2 cellular contexts compared by ENCODE assay signal in the genomic region with DNA sequence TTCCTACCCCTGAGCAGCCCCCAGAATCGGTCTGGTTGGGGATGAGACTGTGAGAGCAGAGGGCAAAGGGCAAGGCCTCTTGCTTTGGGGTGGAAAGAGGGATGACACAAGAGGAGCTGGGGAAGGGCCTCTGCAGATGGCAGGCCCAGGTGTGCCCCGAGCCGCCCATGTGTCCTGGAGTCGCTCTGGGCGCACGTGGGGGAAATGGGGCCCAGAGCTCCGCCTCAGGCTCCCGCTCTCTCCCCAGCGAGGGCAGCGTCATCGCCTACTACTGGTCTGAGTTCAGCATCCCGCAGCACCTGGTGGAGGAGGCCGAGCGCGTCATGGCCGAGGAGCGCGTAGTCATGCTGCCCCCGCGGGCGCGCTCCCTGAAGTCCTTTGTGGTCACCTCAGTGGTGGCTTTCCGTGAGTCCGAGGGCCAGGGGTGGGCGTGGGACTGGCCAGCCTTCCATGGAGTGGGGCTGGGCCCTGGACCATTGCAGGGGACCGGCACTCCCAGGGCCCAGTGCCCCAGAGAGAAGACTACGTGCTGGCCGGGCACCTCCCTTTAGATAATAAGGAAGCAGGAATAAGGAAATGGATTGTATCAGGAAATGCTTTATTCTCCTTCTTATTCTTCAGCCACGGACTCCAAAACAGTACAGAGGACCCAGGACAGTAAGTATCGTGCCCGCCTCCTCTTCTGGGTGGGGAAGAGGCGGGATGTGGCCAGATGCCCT.
TF ChIP-seq lines count a peak whose summit lies in the region.

No MANE protein-coding gene starts in this region.

TF ChIP-seq in HCT116, 20 proteins besides CTCF, POLR2A, EP300 and RAD21:
- TF ChIP-seq ZBTB33 (IDR thresholded peaks at IDR 0.05; ENCODE audit: extremely low read depth, insufficient replicate concordance, low read length) (no peak), EGR1 (IDR thresholded peaks at IDR 0.05; ENCODE audit: low read depth) (no peak), YY1 (IDR thresholded peaks at IDR 0.05; ENCODE audit: extremely low read depth, insufficient replicate concordance, low read depth, low read length) (no peak), CEBPB (IDR thresholded peaks at IDR 0.05; ENCODE audit: low read depth) (no peak), TCF7L2 (IDR thresholded peaks at IDR 0.05; ENCODE audit: borderline replicate concordance, extremely low read depth, insufficient read depth, insufficient read length) (no peak), SP1 (IDR thresholded peaks at IDR 0.05; ENCODE audit: low read depth) (no peak)

TF ChIP-seq in K562, 482 proteins besides CTCF, POLR2A, EP300 and RAD21:
- TF ChIP-seq ZNF217 (CRISPR knock-in tag; IDR thresholded peaks at IDR 0.05), result no peak
- TF ChIP-seq, protein P1, sequence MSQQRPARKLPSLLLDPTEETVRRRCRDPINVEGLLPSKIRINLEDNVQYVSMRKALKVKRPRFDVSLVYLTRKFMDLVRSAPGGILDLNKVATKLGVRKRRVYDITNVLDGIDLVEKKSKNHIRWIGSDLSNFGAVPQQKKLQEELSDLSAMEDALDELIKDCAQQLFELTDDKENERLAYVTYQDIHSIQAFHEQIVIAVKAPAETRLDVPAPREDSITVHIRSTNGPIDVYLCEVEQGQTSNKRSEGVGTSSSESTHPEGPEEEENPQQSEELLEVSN (IDR thresholded peaks at IDR 0.05; ENCODE audit: borderline replicate concordance in 1 of 2, extremely low read depth in 1 of 2, insufficient read depth in 1 of 2, insufficient read length in 1 of 2, low read depth in 1 of 2, low read length in 1 of 2, poor library complexity in 1 of 2, severe bottlenecking in 1 of 2), result peak in 1 of 2 experiments; percentile 58
- 0 out of 2 replicates have a peak, but pooled peaks have one; percentile 48 for TF ChIP-seq ELF1 (tag; IDR thresholded peaks at IDR 0.05)
- TF ChIP-seq RFX1 (IDR thresholded peaks at IDR 0.05), result no peak
TF ChIP-seq in K562: peak in this region for 2.
